ENCODE assay signal across 1 cellular context in the genomic region with DNA sequence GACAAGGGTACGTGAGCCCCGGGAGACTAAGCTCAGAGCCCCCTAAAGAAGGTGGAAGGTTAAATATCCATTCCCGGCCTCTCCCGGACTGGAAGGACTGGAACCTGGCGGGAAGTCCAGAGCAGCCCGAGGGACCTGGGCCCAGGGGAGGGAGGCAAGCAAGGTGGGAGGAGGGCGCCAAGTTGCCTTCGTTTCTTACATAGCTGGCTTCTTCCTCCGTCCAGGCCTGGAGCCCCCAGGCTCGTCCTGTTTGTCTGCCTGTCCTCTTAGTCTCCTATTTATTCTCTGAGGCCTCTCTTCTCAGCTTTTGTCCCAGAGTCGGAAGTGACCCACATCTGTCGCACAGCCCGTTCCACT.
TF ChIP-seq lines count a peak whose summit lies in the region.

No MANE protein-coding gene starts in this region.

TF ChIP-seq in GM23338, 12 proteins besides CTCF, POLR2A, EP300 and RAD21 (continued from another document):
- TF ChIP-seq, protein P1, sequence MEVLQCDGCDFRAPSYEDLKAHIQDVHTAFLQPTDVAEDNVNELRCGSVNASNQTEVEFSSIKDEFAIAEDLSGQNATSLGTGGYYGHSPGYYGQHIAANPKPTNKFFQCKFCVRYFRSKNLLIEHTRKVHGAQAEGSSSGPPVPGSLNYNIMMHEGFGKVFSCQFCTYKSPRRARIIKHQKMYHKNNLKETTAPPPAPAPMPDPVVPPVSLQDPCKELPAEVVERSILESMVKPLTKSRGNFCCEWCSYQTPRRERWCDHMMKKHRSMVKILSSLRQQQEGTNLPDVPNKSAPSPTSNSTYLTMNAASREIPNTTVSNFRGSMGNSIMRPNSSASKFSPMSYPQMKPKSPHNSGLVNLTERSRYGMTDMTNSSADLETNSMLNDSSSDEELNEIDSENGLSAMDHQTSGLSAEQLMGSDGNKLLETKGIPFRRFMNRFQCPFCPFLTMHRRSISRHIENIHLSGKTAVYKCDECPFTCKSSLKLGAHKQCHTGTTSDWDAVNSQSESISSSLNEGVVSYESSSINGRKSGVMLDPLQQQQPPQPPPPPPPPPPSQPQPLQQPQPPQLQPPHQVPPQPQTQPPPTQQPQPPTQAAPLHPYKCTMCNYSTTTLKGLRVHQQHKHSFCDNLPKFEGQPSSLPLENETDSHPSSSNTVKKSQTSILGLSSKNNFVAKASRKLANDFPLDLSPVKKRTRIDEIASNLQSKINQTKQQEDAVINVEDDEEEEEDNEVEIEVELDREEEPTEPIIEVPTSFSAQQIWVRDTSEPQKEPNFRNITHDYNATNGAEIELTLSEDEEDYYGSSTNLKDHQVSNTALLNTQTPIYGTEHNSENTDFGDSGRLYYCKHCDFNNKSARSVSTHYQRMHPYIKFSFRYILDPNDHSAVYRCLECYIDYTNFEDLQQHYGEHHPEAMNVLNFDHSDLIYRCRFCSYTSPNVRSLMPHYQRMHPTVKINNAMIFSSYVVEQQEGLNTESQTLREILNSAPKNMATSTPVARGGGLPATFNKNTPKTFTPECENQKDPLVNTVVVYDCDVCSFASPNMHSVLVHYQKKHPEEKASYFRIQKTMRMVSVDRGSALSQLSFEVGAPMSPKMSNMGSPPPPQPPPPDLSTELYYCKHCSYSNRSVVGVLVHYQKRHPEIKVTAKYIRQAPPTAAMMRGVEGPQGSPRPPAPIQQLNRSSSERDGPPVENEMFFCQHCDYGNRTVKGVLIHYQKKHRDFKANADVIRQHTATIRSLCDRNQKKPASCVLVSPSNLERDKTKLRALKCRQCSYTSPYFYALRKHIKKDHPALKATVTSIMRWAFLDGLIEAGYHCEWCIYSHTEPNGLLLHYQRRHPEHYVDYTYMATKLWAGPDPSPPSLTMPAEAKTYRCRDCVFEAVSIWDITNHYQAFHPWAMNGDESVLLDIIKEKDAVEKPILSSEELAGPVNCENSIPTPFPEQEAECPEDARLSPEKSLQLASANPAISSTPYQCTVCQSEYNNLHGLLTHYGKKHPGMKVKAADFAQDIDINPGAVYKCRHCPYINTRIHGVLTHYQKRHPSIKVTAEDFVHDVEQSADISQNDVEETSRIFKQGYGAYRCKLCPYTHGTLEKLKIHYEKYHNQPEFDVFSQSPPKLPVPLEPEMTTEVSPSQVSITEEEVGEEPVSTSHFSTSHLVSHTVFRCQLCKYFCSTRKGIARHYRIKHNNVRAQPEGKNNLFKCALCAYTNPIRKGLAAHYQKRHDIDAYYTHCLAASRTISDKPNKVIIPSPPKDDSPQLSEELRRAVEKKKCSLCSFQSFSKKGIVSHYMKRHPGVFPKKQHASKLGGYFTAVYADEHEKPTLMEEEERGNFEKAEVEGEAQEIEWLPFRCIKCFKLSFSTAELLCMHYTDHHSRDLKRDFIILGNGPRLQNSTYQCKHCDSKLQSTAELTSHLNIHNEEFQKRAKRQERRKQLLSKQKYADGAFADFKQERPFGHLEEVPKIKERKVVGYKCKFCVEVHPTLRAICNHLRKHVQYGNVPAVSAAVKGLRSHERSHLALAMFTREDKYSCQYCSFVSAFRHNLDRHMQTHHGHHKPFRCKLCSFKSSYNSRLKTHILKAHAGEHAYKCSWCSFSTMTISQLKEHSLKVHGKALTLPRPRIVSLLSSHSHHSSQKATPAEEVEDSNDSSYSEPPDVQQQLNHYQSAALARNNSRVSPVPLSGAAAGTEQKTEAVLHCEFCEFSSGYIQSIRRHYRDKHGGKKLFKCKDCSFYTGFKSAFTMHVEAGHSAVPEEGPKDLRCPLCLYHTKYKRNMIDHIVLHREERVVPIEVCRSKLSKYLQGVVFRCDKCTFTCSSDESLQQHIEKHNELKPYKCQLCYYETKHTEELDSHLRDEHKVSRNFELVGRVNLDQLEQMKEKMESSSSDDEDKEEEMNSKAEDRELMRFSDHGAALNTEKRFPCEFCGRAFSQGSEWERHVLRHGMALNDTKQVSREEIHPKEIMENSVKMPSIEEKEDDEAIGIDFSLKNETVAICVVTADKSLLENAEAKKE (CRISPR knock-in tag; IDR thresholded peaks at IDR 0.05), result no peak
TF ChIP-seq in GM23338: peak in this region for 0.
